ENCODE assay signal across 20 cellular contexts in genomic region chr11:34183840-34184358, GRCh38.
"Had no signal": no experiment of that assay in that cellular context is flagged by ENCODE, and none has a peak within 500 bp of the region (broad histone marks: within the 10 kb centered on the region; RNA-seq: fewer than 3 reads in every experiment).

No MANE protein-coding gene starts in this region.

- ATAC-seq: Right ventricle myocardium inferior, T-cell had no signal

- H3K4me1 Mint-ChIP-seq: activated CD4-positive, alpha-beta T cell treated with anti-CD3 and anti-CD28 coated beads, Interleukin-2, amount 10 ng/mL, durations not matched to agents 7 days and 5 days; T-cell had no signal

- H3K27ac ChIP-seq: breast epithelium, SK-N-MC, VCaP had no signal

- DNase-seq: activated CD4-positive, alpha-beta memory T cell treated with anti-CD3 and anti-CD28 coated beads, Interleukin-2, amount 10 ng/mL, durations not matched to agents 7 days and 5 days; activated CD4-positive, alpha-beta T cell treated with anti-CD3 and anti-CD28 coated beads, Interleukin-2, amount 10 ng/mL, durations not matched to agents 7 days and 5 days; activated CD4-positive, CD25-positive, alpha-beta regulatory T cell; activated naive CD4-positive, alpha-beta T cell treated with anti-CD3 and anti-CD28 coated beads, Interleukin-2, amount 50 U/mL, for 16 hours; activated naive CD8-positive, alpha-beta T cell treated with anti-CD3 and anti-CD28 coated beads, Interleukin-2, amount 10 ng/mL, durations not matched to agents 7 days and 5 days; Kasumi-1; KBM-7; NCI-H146; NCI-H1930; NCI-H2107; NCI-H226; NCI-H526 treated with DMSO at 0.1 percent for 48 hours; NCI-H82; T-cell; T-helper 2 cell; T1000 had no signal

- H3K27ac Mint-ChIP-seq: activated CD4-positive, alpha-beta memory T cell treated with anti-CD3 and anti-CD28 coated beads, Interleukin-2, amount 10 ng/mL, durations not matched to agents 7 days and 5 days; activated CD4-positive, alpha-beta T cell treated with anti-CD3 and anti-CD28 coated beads, Interleukin-2, amount 10 ng/mL, durations not matched to agents 7 days and 5 days; activated naive CD8-positive, alpha-beta T cell treated with anti-CD3 and anti-CD28 coated beads, Interleukin-2, amount 10 ng/mL, durations not matched to agents 7 days and 5 days; T-cell had no signal

- H3K9me3 Mint-ChIP-seq: activated CD4-positive, alpha-beta memory T cell treated with anti-CD3 and anti-CD28 coated beads, Interleukin-2, amount 10 ng/mL, durations not matched to agents 7 days and 5 days; activated CD4-positive, alpha-beta T cell treated with anti-CD3 and anti-CD28 coated beads, Interleukin-2, amount 10 ng/mL, durations not matched to agents 7 days and 5 days; activated naive CD8-positive, alpha-beta T cell treated with anti-CD3 and anti-CD28 coated beads, Interleukin-2, amount 10 ng/mL, durations not matched to agents 7 days and 5 days; T-cell had no signal

- H3K36me3 Mint-ChIP-seq: activated naive CD8-positive, alpha-beta T cell treated with anti-CD3 and anti-CD28 coated beads, Interleukin-2, amount 10 ng/mL, durations not matched to agents 7 days and 5 days; T-cell had no signal

- H3K27me3 Mint-ChIP-seq: activated CD4-positive, alpha-beta memory T cell treated with anti-CD3 and anti-CD28 coated beads, Interleukin-2, amount 10 ng/mL, durations not matched to agents 7 days and 5 days; T-cell had no signal

- H3K4me3 Mint-ChIP-seq: activated CD4-positive, alpha-beta memory T cell treated with anti-CD3 and anti-CD28 coated beads, Interleukin-2, amount 10 ng/mL, durations not matched to agents 7 days and 5 days; activated CD4-positive, alpha-beta T cell treated with anti-CD3 and anti-CD28 coated beads, Interleukin-2, amount 10 ng/mL, durations not matched to agents 7 days and 5 days; activated naive CD8-positive, alpha-beta T cell treated with anti-CD3 and anti-CD28 coated beads, Interleukin-2, amount 10 ng/mL, durations not matched to agents 7 days and 5 days; T-cell had no signal
